Comparison of ENCODE assay signal across 8 cellular contexts in genomic region chr3:129068291-129068886, GRCh38. TPM values are rescaled to one million over a fixed set of nuclear protein-coding genes. Genes with fewer than 3 reads are reported as not detected.
DNase-seq lines count a peak whose midpoint lies in the region; ATAC-seq and TF ChIP-seq lines count a peak whose summit lies in the region.
"Had no signal": no experiment of that assay in that cellular context is flagged by ENCODE, and none has a peak within 500 bp of the region (broad histone marks: within the 10 kb centered on the region; RNA-seq: fewer than 3 reads in every experiment).

No MANE protein-coding gene starts in this region.

- no peak for DNase-seq in right atrium auricular region (ENCODE audit: low spot score)
- no peak for DNase-seq in NCI-H226
- DNase-seq in MG63 = no peak
- no peak for DNase-seq in NAMALWA (ENCODE audit: low spot score)
- DNase-seq: NCI-H510A had no signal

- H3K27ac Mint-ChIP-seq in activated naive CD4-positive, alpha-beta T cell treated with anti-CD3 and anti-CD28 coated beads, Interleukin-2, amount 50 U/mL, for 24 hours = no peak overlapping the region
- no peak overlapping the region for H3K27ac Mint-ChIP-seq in stimulated activated memory B cell treated with anti-CD40 and anti-IgM and Interleukin-4, amounts not matched to agents 10 μg/mL and 1 μg/mL and 100 μg/mL, for 72 hours

- no peak for ATAC-seq in stimulated activated memory B cell treated with anti-CD40 and anti-IgM and Interleukin-4, amounts not matched to agents 10 μg/mL and 1 μg/mL and 100 μg/mL, for 72 hours

- H3K9me3 Mint-ChIP-seq in activated naive CD4-positive, alpha-beta T cell treated with anti-CD3 and anti-CD28 coated beads, Interleukin-2, amount 50 U/mL, for 24 hours = no peaks in the 10 kb centered on the region
- no peaks in the 10 kb centered on the region for H3K9me3 Mint-ChIP-seq in stimulated activated memory B cell treated with anti-CD40 and anti-IgM and Interleukin-4, amounts not matched to agents 10 μg/mL and 1 μg/mL and 100 μg/mL, for 72 hours

- no peak overlapping the region for H3K27ac ChIP-seq in HUES6 (ENCODE audit: low read depth, low read length)
- H3K27ac ChIP-seq in right atrium auricular region = no peak overlapping the region

- TF ChIP-seq CTCF in right atrium auricular region (IDR thresholded peaks at IDR 0.05) = no peak

- H3K9me3 ChIP-seq in HUES6 (ENCODE audit: control insufficient read depth, insufficient read depth, low read depth, low read length) (peaks cover 3% of the 10 kb centered on the region; the same call in 1 of the 2 replicates), right atrium auricular region (no peaks in the 10 kb centered on the region), MG63 (no peaks in the 10 kb centered on the region; the same call in 1 of the 2 replicates)

- H3K4me1 ChIP-seq in HUES6 (ENCODE audit: control insufficient read depth, insufficient read depth, low read length) = no peaks in the 10 kb centered on the region
- peaks cover 0 to 10% of the 10 kb centered on the region in 2 donors for H3K4me1 ChIP-seq in right atrium auricular region

- H3K4me1 Mint-ChIP-seq in activated naive CD4-positive, alpha-beta T cell treated with anti-CD3 and anti-CD28 coated beads, Interleukin-2, amount 50 U/mL, for 24 hours = peaks cover 3% of the 10 kb centered on the region
- H3K4me1 Mint-ChIP-seq in stimulated activated memory B cell treated with anti-CD40 and anti-IgM and Interleukin-4, amounts not matched to agents 10 μg/mL and 1 μg/mL and 100 μg/mL, for 72 hours = peaks cover 10% of the 10 kb centered on the region

- H3K27me3 ChIP-seq in HUES6 (ENCODE audit: control insufficient read depth, insufficient read depth, low read length) = no peaks in the 10 kb centered on the region
- H3K27me3 ChIP-seq in right atrium auricular region = no peaks in the 10 kb centered on the region
- no peaks in the 10 kb centered on the region for H3K27me3 ChIP-seq in MG63

- H3K27me3 Mint-ChIP-seq in activated naive CD4-positive, alpha-beta T cell treated with anti-CD3 and anti-CD28 coated beads, Interleukin-2, amount 50 U/mL, for 24 hours = no peaks in the 10 kb centered on the region
- peaks cover 68% of the 10 kb centered on the region for H3K27me3 Mint-ChIP-seq in stimulated activated memory B cell treated with anti-CD40 and anti-IgM and Interleukin-4, amounts not matched to agents 10 μg/mL and 1 μg/mL and 100 μg/mL, for 72 hours

- H3K36me3 ChIP-seq in HUES6 (ENCODE audit: control insufficient read depth, insufficient read depth, low read length) = no peaks in the 10 kb centered on the region
- H3K36me3 ChIP-seq in right atrium auricular region = no peaks in the 10 kb centered on the region
- H3K36me3 ChIP-seq in MG63 = no peaks in the 10 kb centered on the region

- H3K36me3 Mint-ChIP-seq in activated naive CD4-positive, alpha-beta T cell treated with anti-CD3 and anti-CD28 coated beads, Interleukin-2, amount 50 U/mL, for 24 hours = no peaks in the 10 kb centered on the region
- H3K36me3 Mint-ChIP-seq in stimulated activated memory B cell treated with anti-CD40 and anti-IgM and Interleukin-4, amounts not matched to agents 10 μg/mL and 1 μg/mL and 100 μg/mL, for 72 hours = no peaks in the 10 kb centered on the region

- peak overlapping the region; percentile 81 for H3K4me3 Mint-ChIP-seq in activated naive CD4-positive, alpha-beta T cell treated with anti-CD3 and anti-CD28 coated beads, Interleukin-2, amount 50 U/mL, for 24 hours
- H3K4me3 Mint-ChIP-seq in stimulated activated memory B cell treated with anti-CD40 and anti-IgM and Interleukin-4, amounts not matched to agents 10 μg/mL and 1 μg/mL and 100 μg/mL, for 72 hours = peak overlapping the region; percentile 35

- H3K4me3 ChIP-seq in HUES6 (ENCODE audit: low read depth, low read length) = peak overlapping the region; percentile 23; the same call in 1 of the 2 replicates
- H3K4me3 ChIP-seq in right atrium auricular region = peak overlapping the region; percentile 20 to 44
- H3K4me3 ChIP-seq in MG63 = no peak overlapping the region

- no peak overlapping the region for H3K9ac ChIP-seq in HUES6 (ENCODE audit: low read length)

RNA-seq across cellular contexts. Expression of gene GP9, which starts 7.8 kb away (rescaled TPM):
- total RNA-seq in right atrium auricular region = not detected
- not detected in 2 replicates for total RNA-seq in MG63 (2014; rRNA removed; shearing (Covaris generic); ENCODE audit: low replicate concordance)

RNA-seq across cellular contexts. Expression of gene RAB43, which starts 53.2 kb away (rescaled TPM):
- total RNA-seq in right atrium auricular region = 1 to 10 TPM; 5.3 to 8.2 TPM
- 10.7 and 13.6 TPM in 2 replicates for total RNA-seq in MG63 (2014; rRNA removed; shearing (Covaris generic); ENCODE audit: low replicate concordance)
